31 cellular contexts compared by ENCODE assay signal in the genomic region with DNA sequence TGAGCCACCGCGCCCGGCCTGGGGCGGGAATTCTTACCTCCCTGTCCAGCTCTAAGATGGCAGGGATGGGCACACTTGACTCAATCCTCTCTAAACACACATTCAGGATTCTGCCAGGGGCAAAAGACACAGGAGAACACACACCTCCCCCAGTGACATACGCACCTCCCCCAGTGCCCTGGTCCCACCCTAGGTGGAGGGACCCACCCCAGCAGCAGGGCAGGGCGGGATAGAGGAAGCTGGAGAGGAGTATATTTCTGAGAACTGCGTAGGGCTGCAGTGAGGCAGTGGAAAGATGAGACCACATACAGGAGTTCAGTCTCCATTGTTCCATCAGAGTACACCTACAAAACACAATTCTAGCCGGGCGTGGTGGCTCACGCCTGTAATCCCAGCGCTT.
"Had no signal": no experiment of that assay in that cellular context is flagged by ENCODE, and none has a peak within 500 bp of the region (broad histone marks: within the 10 kb centered on the region; RNA-seq: fewer than 3 reads in every experiment).

No MANE protein-coding gene starts in this region.

- H3K36me3 ChIP-seq: ovary, thoracic aorta, vagina had no signal

- ATAC-seq: naive thymus-derived CD8-positive, alpha-beta T cell; natural killer cell treated with Interleukin-12 subunit alpha and Interleukin-12 subunit beta and Interleukin-15 and Interleukin-18, amount 100 ng/mL, for 72 hours; psoas muscle; right cardiac atrium; sciatic nerve; stimulated activated naive B cell treated with anti-CD40 and anti-IgM and Interleukin-4, amounts not matched to agents 10 μg/mL and 1 μg/mL and 100 μg/mL, for 72 hours had no signal

- H3K27me3 ChIP-seq: ovary, spleen, stomach, thyroid gland, tibial nerve, upper lobe of left lung, vagina had no signal

- H3K4me3 Mint-ChIP-seq: naive B cell; naive thymus-derived CD8-positive, alpha-beta T cell; natural killer cell treated with Interleukin-12 subunit alpha and Interleukin-12 subunit beta and Interleukin-15 and Interleukin-18, amount 100 ng/mL, for 72 hours; nephron progenitor cell; neural crest cell; stimulated activated naive B cell treated with anti-CD40 and anti-IgM and Interleukin-4, amounts not matched to agents 10 μg/mL and 1 μg/mL and 100 μg/mL, for 72 hours; stimulated activated naive CD8-positive, alpha-beta T cell treated with anti-CD3 and anti-CD28 coated beads, Interleukin-15, Interleukin-2, amounts not matched to agents 100 ng/mL and 50 ng/mL, for 24 hours had no signal

- DNase-seq: naive B cell; naive thymus-derived CD8-positive, alpha-beta T cell; nephron progenitor cell; occipital lobe; ovary; psoas muscle; right cardiac atrium; spleen; stimulated activated CD4-positive, alpha-beta T cell treated with anti-CD3 and anti-CD28 coated beads, Interleukin-12 subunit alpha, Interleukin-12 subunit beta, amount 100 ng/mL, for 4 hours; stimulated activated CD4-positive, alpha-beta T cell treated with anti-CD3 and anti-CD28 coated beads, Interleukin-1b, Interleukin-23, amount 100 ng/mL, for 48 hours; stimulated activated CD4-positive, alpha-beta T cell treated with anti-CD3 and anti-CD28 coated beads, Interleukin-4, amount 100 ng/mL, for 1 hour; stimulated activated CD4-positive, alpha-beta T cell treated with anti-CD3 and anti-CD28 coated beads, Interleukin-4, amount 100 ng/mL, for 4 hours; stimulated activated CD8-positive, alpha-beta memory T cell treated with anti-CD3 and anti-CD28 coated beads, Interleukin-4, amount 100 ng/mL, for 48 hours; stimulated activated naive B cell treated with anti-CD40 and anti-IgM and Interleukin-4, amounts not matched to agents 10 μg/mL and 1 μg/mL and 100 μg/mL, for 72 hours; stimulated activated naive CD4-positive, alpha-beta T cell treated with Interleukin-2 at 50 U/mL for 16 hours; stomach; thyroid gland; trophoblast cell had no signal

- H3K9me3 Mint-ChIP-seq: naive B cell; naive thymus-derived CD8-positive, alpha-beta T cell; natural killer cell treated with Interleukin-12 subunit alpha and Interleukin-12 subunit beta and Interleukin-15 and Interleukin-18, amount 100 ng/mL, for 72 hours; nephron progenitor cell; neural crest cell; stimulated activated naive B cell treated with anti-CD40 and anti-IgM and Interleukin-4, amounts not matched to agents 10 μg/mL and 1 μg/mL and 100 μg/mL, for 72 hours; stimulated activated naive CD8-positive, alpha-beta T cell treated with anti-CD3 and anti-CD28 coated beads, Interleukin-15, Interleukin-2, amounts not matched to agents 100 ng/mL and 50 ng/mL, for 24 hours had no signal

- H3K4me1 ChIP-seq: parathyroid adenoma, psoas muscle, thyroid gland, upper lobe of left lung, vagina had no signal

- H3K27ac ChIP-seq: ovary, parathyroid adenoma, psoas muscle, skin epidermis, spleen, stomach, thoracic aorta, thyroid gland, tibial nerve, upper lobe of left lung, vagina had no signal

- H3K27ac Mint-ChIP-seq: naive thymus-derived CD8-positive, alpha-beta T cell; natural killer cell treated with Interleukin-12 subunit alpha and Interleukin-12 subunit beta and Interleukin-15 and Interleukin-18, amount 100 ng/mL, for 72 hours; nephron progenitor cell; progenitor cell of endocrine pancreas; stimulated activated naive B cell treated with anti-CD40 and anti-IgM and Interleukin-4, amounts not matched to agents 10 μg/mL and 1 μg/mL and 100 μg/mL, for 72 hours; stimulated activated naive CD8-positive, alpha-beta T cell treated with anti-CD3 and anti-CD28 coated beads, Interleukin-15, Interleukin-2, amounts not matched to agents 100 ng/mL and 50 ng/mL, for 24 hours had no signal

- H3K4me1 Mint-ChIP-seq: naive B cell had no signal

- H3K36me3 Mint-ChIP-seq: natural killer cell treated with Interleukin-12 subunit alpha and Interleukin-12 subunit beta and Interleukin-15 and Interleukin-18, amount 100 ng/mL, for 72 hours had no signal

- H3K4me3 ChIP-seq: ovary, psoas muscle, skin epidermis, smooth muscle cell, spleen, stomach, thoracic aorta, thyroid gland, tibial nerve, upper lobe of left lung, vagina had no signal

- H3K9me3 ChIP-seq: ovary, psoas muscle, spleen, stomach, thoracic aorta, thyroid gland, tibial nerve, upper lobe of left lung, vagina had no signal

- H3K9ac ChIP-seq: parathyroid adenoma had no signal

- FAIRE-seq: urothelium cell line had no signal
